ENCODE assay signal across 16 cellular contexts in genomic region chr20:47642624-47643023, GRCh38.
"Had no signal": no experiment of that assay in that cellular context is flagged by ENCODE, and none has a peak within 500 bp of the region (broad histone marks: within the 10 kb centered on the region; RNA-seq: fewer than 3 reads in every experiment).

No MANE protein-coding gene starts in this region.

- H3K4me1 ChIP-seq: adrenal gland, left lung, pancreas had no signal

- H3K4me3 ChIP-seq: adrenal gland, dorsolateral prefrontal cortex, left lung, mucosa of descending colon, pancreas, thoracic aorta had no signal

- H3K9me3 Mint-ChIP-seq: activated naive CD4-positive, alpha-beta T cell treated with anti-CD3 and anti-CD28 coated beads, Interleukin-2, amount 10 ng/mL, durations not matched to agents 7 days and 5 days; activated T-helper 2 cell treated with anti-CD3 and anti-CD28 coated beads, Interferon-gamma antibody, Interleukin-2, Interleukin-4, amounts not matched to agents 10 μg/mL and 5 μg/mL and 100 μg/mL, durations not matched to agents 14 hours and 24 hours and 36 hours; naive thymus-derived CD4-positive, alpha-beta T cell had no signal

- H3K27me3 ChIP-seq: adrenal gland, dorsolateral prefrontal cortex, left lung, pancreas had no signal

- H3K27me3 Mint-ChIP-seq: activated naive CD4-positive, alpha-beta T cell treated with anti-CD3 and anti-CD28 coated beads, Interleukin-2, amount 10 ng/mL, durations not matched to agents 7 days and 5 days; naive thymus-derived CD4-positive, alpha-beta T cell had no signal

- FAIRE-seq: pancreas, TTC549 had no signal

- H3K27ac Mint-ChIP-seq: activated naive CD4-positive, alpha-beta T cell treated with anti-CD3 and anti-CD28 coated beads, Interleukin-2, amount 10 ng/mL, durations not matched to agents 7 days and 5 days; activated T-helper 2 cell treated with anti-CD3 and anti-CD28 coated beads, Interferon-gamma antibody, Interleukin-2, Interleukin-4, amounts not matched to agents 10 μg/mL and 5 μg/mL and 100 μg/mL, durations not matched to agents 14 hours and 24 hours and 36 hours had no signal

- H3K27ac ChIP-seq: adrenal gland, dorsolateral prefrontal cortex, left lung, pancreas, thoracic aorta had no signal

- H3K4me1 Mint-ChIP-seq: activated naive CD4-positive, alpha-beta T cell treated with anti-CD3 and anti-CD28 coated beads, Interleukin-2, amount 10 ng/mL, durations not matched to agents 7 days and 5 days had no signal

- DNase-seq: activated CD4-positive, alpha-beta T cell treated with anti-CD3 and anti-CD28 coated beads, Interleukin-2, amount 50 U/mL, for 4 hours; activated CD4-positive, CD25-positive, alpha-beta regulatory T cell; activated naive CD4-positive, alpha-beta T cell treated with anti-CD3 and anti-CD28 coated beads, Interleukin-2, amount 10 ng/mL, durations not matched to agents 7 days and 5 days; activated T-cell treated with anti-CD3 and anti-CD28 coated beads for 4 hours; adrenal gland; dorsolateral prefrontal cortex; islet precursor cell; left lung; mucosa of descending colon; naive thymus-derived CD4-positive, alpha-beta T cell; pancreas; stimulated activated CD4-positive, alpha-beta T cell treated with anti-CD3 and anti-CD28 coated beads, Interleukin-1b, Interleukin-23, amount 100 ng/mL, for 48 hours; T-helper 2 cell had no signal

- H3K4me3 Mint-ChIP-seq: activated naive CD4-positive, alpha-beta T cell treated with anti-CD3 and anti-CD28 coated beads, Interleukin-2, amount 10 ng/mL, durations not matched to agents 7 days and 5 days; naive thymus-derived CD4-positive, alpha-beta T cell had no signal

- H3K9me3 ChIP-seq: adrenal gland, left lung, mucosa of descending colon, pancreas, thoracic aorta had no signal
